In the genomic region with DNA sequence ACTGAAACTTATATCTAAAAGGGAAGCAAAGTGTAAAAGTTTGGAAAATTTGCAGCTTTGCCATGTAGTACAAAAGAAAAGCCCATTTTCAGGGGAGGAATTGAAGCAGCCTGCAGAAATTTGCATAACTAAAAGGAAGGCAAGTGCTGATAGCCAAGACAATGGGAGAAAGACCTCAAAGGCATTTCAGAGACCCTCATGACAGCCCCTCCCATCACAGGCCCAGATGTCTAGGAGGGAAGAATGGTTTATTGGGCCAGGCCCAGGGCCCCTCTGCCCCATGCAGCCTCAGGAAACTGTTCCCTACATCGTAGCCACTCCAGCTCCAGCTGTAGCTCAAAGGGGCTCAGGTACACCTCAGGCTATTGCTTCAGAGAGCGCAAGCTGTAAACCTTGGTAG, we compare ENCODE assay signal across 2 cellular contexts.
TF ChIP-seq lines count a peak whose summit lies in the region.

No MANE protein-coding gene starts in this region.

TF ChIP-seq in HEK293, 187 proteins besides CTCF, POLR2A, EP300 and RAD21 (continued from another document):
- TF ChIP-seq, protein P1, sequence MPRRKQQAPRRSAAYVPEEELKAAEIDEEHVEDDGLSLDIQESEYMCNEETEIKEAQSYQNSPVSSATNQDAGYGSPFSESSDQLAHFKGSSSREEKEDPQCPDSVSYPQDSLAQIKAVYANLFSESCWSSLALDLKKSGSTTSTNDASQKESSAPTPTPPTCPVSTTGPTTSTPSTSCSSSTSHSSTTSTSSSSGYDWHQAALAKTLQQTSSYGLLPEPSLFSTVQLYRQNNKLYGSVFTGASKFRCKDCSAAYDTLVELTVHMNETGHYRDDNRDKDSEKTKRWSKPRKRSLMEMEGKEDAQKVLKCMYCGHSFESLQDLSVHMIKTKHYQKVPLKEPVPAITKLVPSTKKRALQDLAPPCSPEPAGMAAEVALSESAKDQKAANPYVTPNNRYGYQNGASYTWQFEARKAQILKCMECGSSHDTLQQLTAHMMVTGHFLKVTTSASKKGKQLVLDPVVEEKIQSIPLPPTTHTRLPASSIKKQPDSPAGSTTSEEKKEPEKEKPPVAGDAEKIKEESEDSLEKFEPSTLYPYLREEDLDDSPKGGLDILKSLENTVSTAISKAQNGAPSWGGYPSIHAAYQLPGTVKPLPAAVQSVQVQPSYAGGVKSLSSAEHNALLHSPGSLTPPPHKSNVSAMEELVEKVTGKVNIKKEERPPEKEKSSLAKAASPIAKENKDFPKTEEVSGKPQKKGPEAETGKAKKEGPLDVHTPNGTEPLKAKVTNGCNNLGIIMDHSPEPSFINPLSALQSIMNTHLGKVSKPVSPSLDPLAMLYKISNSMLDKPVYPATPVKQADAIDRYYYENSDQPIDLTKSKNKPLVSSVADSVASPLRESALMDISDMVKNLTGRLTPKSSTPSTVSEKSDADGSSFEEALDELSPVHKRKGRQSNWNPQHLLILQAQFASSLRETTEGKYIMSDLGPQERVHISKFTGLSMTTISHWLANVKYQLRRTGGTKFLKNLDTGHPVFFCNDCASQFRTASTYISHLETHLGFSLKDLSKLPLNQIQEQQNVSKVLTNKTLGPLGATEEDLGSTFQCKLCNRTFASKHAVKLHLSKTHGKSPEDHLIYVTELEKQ (tag by site-specific recombination; IDR thresholded peaks at IDR 0.05; ENCODE audit: borderline replicate concordance): no peak

TF ChIP-seq in WTC11, 78 proteins besides CTCF, POLR2A, EP300 and RAD21 (continued from another document):
- TF ChIP-seq, protein P2, sequence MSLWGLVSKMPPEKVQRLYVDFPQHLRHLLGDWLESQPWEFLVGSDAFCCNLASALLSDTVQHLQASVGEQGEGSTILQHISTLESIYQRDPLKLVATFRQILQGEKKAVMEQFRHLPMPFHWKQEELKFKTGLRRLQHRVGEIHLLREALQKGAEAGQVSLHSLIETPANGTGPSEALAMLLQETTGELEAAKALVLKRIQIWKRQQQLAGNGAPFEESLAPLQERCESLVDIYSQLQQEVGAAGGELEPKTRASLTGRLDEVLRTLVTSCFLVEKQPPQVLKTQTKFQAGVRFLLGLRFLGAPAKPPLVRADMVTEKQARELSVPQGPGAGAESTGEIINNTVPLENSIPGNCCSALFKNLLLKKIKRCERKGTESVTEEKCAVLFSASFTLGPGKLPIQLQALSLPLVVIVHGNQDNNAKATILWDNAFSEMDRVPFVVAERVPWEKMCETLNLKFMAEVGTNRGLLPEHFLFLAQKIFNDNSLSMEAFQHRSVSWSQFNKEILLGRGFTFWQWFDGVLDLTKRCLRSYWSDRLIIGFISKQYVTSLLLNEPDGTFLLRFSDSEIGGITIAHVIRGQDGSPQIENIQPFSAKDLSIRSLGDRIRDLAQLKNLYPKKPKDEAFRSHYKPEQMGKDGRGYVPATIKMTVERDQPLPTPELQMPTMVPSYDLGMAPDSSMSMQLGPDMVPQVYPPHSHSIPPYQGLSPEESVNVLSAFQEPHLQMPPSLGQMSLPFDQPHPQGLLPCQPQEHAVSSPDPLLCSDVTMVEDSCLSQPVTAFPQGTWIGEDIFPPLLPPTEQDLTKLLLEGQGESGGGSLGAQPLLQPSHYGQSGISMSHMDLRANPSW (CRISPR knock-in tag; conservative IDR thresholded peaks at IDR 0.05; ENCODE audit: low read depth): no peak
- TF ChIP-seq, protein P3, sequence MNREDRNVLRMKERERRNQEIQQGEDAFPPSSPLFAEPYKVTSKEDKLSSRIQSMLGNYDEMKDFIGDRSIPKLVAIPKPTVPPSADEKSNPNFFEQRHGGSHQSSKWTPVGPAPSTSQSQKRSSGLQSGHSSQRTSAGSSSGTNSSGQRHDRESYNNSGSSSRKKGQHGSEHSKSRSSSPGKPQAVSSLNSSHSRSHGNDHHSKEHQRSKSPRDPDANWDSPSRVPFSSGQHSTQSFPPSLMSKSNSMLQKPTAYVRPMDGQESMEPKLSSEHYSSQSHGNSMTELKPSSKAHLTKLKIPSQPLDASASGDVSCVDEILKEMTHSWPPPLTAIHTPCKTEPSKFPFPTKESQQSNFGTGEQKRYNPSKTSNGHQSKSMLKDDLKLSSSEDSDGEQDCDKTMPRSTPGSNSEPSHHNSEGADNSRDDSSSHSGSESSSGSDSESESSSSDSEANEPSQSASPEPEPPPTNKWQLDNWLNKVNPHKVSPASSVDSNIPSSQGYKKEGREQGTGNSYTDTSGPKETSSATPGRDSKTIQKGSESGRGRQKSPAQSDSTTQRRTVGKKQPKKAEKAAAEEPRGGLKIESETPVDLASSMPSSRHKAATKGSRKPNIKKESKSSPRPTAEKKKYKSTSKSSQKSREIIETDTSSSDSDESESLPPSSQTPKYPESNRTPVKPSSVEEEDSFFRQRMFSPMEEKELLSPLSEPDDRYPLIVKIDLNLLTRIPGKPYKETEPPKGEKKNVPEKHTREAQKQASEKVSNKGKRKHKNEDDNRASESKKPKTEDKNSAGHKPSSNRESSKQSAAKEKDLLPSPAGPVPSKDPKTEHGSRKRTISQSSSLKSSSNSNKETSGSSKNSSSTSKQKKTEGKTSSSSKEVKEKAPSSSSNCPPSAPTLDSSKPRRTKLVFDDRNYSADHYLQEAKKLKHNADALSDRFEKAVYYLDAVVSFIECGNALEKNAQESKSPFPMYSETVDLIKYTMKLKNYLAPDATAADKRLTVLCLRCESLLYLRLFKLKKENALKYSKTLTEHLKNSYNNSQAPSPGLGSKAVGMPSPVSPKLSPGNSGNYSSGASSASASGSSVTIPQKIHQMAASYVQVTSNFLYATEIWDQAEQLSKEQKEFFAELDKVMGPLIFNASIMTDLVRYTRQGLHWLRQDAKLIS (CRISPR knock-in tag; IDR thresholded peaks at IDR 0.05; ENCODE audit: borderline replicate concordance): no peak
- TF ChIP-seq GRHL2 (CRISPR knock-in tag; IDR thresholded peaks at IDR 0.05; ENCODE audit: insufficient replicate concordance, severe bottlenecking): no peak
- TF ChIP-seq, protein P4, sequence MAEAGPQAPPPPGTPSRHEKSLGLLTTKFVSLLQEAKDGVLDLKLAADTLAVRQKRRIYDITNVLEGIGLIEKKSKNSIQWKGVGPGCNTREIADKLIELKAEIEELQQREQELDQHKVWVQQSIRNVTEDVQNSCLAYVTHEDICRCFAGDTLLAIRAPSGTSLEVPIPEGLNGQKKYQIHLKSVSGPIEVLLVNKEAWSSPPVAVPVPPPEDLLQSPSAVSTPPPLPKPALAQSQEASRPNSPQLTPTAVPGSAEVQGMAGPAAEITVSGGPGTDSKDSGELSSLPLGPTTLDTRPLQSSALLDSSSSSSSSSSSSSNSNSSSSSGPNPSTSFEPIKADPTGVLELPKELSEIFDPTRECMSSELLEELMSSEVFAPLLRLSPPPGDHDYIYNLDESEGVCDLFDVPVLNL (CRISPR knock-in tag; IDR thresholded peaks at IDR 0.05; ENCODE audit: borderline replicate concordance, low read depth): no peak
- TF ChIP-seq, protein P5, sequence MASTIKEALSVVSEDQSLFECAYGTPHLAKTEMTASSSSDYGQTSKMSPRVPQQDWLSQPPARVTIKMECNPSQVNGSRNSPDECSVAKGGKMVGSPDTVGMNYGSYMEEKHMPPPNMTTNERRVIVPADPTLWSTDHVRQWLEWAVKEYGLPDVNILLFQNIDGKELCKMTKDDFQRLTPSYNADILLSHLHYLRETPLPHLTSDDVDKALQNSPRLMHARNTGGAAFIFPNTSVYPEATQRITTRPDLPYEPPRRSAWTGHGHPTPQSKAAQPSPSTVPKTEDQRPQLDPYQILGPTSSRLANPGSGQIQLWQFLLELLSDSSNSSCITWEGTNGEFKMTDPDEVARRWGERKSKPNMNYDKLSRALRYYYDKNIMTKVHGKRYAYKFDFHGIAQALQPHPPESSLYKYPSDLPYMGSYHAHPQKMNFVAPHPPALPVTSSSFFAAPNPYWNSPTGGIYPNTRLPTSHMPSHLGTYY (CRISPR knock-in tag; IDR thresholded peaks at IDR 0.05): no peak
